8 cellular contexts compared by ENCODE assay signal in genomic region chr11:44095506-44096359, GRCh38. TPM values are rescaled to one million over a fixed set of nuclear protein-coding genes. Genes with fewer than 3 reads are reported as not detected.
DNase-seq lines count a peak whose midpoint lies in the region; ATAC-seq and TF ChIP-seq lines count a peak whose summit lies in the region.

Gene EXT2 (plus strand): TSS chr11:44095678. CDS start chr11:44107713, 12,035 bp downstream.

- ATAC-seq in HG03432 (IDR thresholded peaks at IDR 0.05; ENCODE audit: unreplicated experiment), result peak; percentile 97

- H3K36me3 ChIP-seq in BJ (ENCODE audit: control insufficient read depth, insufficient read depth, low read length), result no peaks in the 10 kb centered on the region

- no peak for DNase-seq in BJ (ENCODE audit: low read depth)
- peak; percentile 64 for DNase-seq in NCI-H460 (ENCODE audit: extremely low read depth, low read depth)
- peak; percentile 81 to 85 for DNase-seq in activated CD4-positive, alpha-beta T cell treated with anti-CD3 and anti-CD28 coated beads for 4 hours
- DNase-seq in coronary artery (ENCODE audit: low spot score), result peak; percentile 90
- DNase-seq in left kidney (ENCODE audit: low read depth, low spot score), result peak; percentile 93
- peak; percentile 82 for DNase-seq in stimulated activated CD4-positive, alpha-beta T cell treated with anti-CD3 and anti-CD28 coated beads, Interleukin-1b, Interleukin-23, amount 100 ng/mL, for 48 hours

- peak within 1 kb of the TSS; percentile 81 to 82 for H3K27ac ChIP-seq in coronary artery

- peak within 1 kb of the TSS; percentile 93 for H3K4me3 ChIP-seq in BJ (ENCODE audit: low read depth, low read length)
- peak within 1 kb of the TSS; percentile 93 for H3K4me3 ChIP-seq in coronary artery

- H3K27me3 ChIP-seq in BJ (ENCODE audit: control insufficient read depth, insufficient read depth, low read length), result no peaks in the 10 kb centered on the region; the same call in 1 of the 2 replicates

- POLR2A ChIA-PET in BJ (lab: Charles Lee), result interaction anchor here (0.6 kb wide), 2 partner anchors 154 to 441 kb away, joined by 3 to 5 read pairs; no protein-coding TSS in a partner anchor

- CTCF ChIA-PET in BJ (lab: Yijun Ruan, JAX), result interaction anchor here (0.7 to 4.4 kb wide), 21 partner anchors 10 to 516 kb away, joined by 3 to 48 read pairs (median 5); no protein-coding TSS in a partner anchor

- peak; percentile 54 for TF ChIP-seq POLR2A in GM19193 (IDR thresholded peaks at IDR 0.05; ENCODE audit: extremely low read depth, insufficient read depth, insufficient read length)

- peak; percentile 96 for TF ChIP-seq CTCF in BJ (IDR thresholded peaks at IDR 0.05; ENCODE audit: insufficient read depth, low read depth, low read length)
- peak; percentile 91 for TF ChIP-seq CTCF in coronary artery (IDR thresholded peaks at IDR 0.05)

RNA-seq across cellular contexts. Expression of gene EXT2, which starts in this region (rescaled TPM):
- 171 and 196 TPM in 2 replicates for polyA plus RNA-seq in BJ (2011; rRNA removed)
- polyA minus RNA-seq in BJ (2011; rRNA and poly(A)+ RNA removed), result 98.3 and 182 TPM in 2 replicates
- 63.8 and 70.5 TPM in 2 replicates for total RNA-seq in NCI-H460 (2014; rRNA removed; shearing (Covaris generic))
- 67.8 and 69.5 TPM in 2 replicates for polyA plus RNA-seq in NCI-H460 (2014; cell fraction: nucleus; rRNA removed)
